ENCODE assay signal across 9 cellular contexts in the genomic region with DNA sequence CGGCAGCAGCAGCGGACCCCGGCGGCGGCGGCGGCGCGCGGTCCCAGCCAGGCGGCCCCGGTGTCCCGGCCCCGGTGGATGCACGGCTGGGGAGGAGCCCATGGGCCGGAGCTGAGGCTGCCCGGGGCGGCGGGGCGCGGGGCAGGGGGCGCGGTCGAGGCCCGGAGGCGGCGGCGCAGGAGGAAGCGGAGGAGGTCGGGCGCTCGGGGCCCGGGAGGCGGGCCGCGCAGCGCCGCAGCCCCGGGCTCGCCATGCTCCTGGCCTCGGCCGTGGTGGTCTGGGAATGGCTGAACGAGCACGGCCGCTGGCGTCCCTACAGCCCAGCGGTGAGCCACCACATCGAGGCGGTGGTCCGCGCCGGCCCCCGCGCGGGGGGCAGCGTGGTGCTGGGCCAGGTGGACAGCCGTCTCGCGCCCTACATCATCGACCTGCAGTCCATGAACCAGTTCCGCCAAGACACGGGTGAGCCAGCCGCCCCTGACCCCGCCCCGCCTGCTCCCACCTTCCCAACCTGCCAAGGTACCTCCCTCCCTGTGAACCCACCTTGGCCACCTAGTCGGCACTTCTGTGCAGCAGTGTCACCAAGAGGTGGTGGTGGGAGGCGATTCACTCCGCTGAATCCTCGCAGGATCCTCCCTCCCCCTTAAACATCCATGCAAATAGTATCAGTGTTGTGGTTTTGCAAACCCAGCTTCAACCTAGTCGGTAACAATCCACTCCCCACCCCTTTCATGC. TPM values are rescaled to one million over a fixed set of nuclear protein-coding genes. Genes with fewer than 3 reads are reported as not detected.
DNase-seq lines count a peak whose midpoint lies in the region; ATAC-seq and TF ChIP-seq lines count a peak whose summit lies in the region.
"Had no signal": no experiment of that assay in that cellular context is flagged by ENCODE, and none has a peak within 500 bp of the region (broad histone marks: within the 10 kb centered on the region; RNA-seq: fewer than 3 reads in every experiment).

No MANE protein-coding gene starts in this region.

- peak; percentile 39 for ATAC-seq in HCT116

- CTCF ChIA-PET in HCT116 (lab: Charles Lee), result interaction anchor here (0.6 to 2.8 kb wide), 24 partner anchors 9 to 648 kb away, joined by 3 to 68 read pairs (median 6); partner anchors contain the start of genes FAM111A, MPEG1 and OR5A1

- no peak overlapping the region for H2AFZ ChIP-seq in HCT116 (ENCODE audit: low read depth, low read length, poor library complexity, severe bottlenecking)

- no peak overlapping the region; the same call in 1 of the 2 replicates for H3K27ac ChIP-seq in HCT116 (ENCODE audit: low read depth, low read length)
- H3K27ac ChIP-seq in ascending aorta, result peak overlapping the region; percentile 1 to 27
- H3K27ac ChIP-seq: 22Rv1 had no signal

- H3K9ac ChIP-seq in HCT116 (ENCODE audit: low read length), result peak overlapping the region; percentile 47

- no peaks in the 10 kb centered on the region for H3K27me3 ChIP-seq in HCT116 (ENCODE audit: insufficient read depth, low read length)
- no peaks in the 10 kb centered on the region for H3K27me3 ChIP-seq in ascending aorta

- RAD21 ChIA-PET in HCT116 (lab: Charles Lee; ENCODE audit: low non-redundant PET in 1 of 2, low total read pairs in 2 of 2, uncharacterized antibody in 2 of 2, unreplicated experiment in 2 of 2), result interaction anchor here (0.8 to 2.3 kb wide), 3 partner anchors 7 to 15 kb away, joined by 3 to 10 read pairs (median 6); no protein-coding TSS in a partner anchor

- BruUV-seq in HCT116 (replicated peaks; lab: Mats Ljungman, UMichigan), result no TSS peak

- intact Hi-C loops in HCT116 (cut with micrococcal nuclease), result no loop called here
- intact Hi-C loops in ascending aorta (cut with DNase I), result loop anchor here (2.0 kb wide), 1 partner anchor 30 kb away; the partner anchor contains the start of gene FAM111A

- no peaks in the 10 kb centered on the region for H3K79me2 ChIP-seq in HCT116 (ENCODE audit: insufficient read depth, low read length)

- TF ChIP-seq POLR2A in HCT116 (IDR thresholded peaks at IDR 0.05; ENCODE audit: borderline replicate concordance, extremely low read depth, insufficient read depth, insufficient read length), result no peak

- H3K9me3 ChIP-seq in HCT116 (ENCODE audit: control insufficient read depth in 1 of 2, insufficient read depth in 1 of 2, low read depth in 1 of 2, low read length in 2 of 2) (no peaks in the 10 kb centered on the region), ascending aorta (no peaks in the 10 kb centered on the region), iPS-18c (ENCODE audit: control insufficient read depth, insufficient read depth, low read length) (peaks cover 2% of the 10 kb centered on the region)

- H4K20me1 ChIP-seq in HCT116 (ENCODE audit: insufficient read depth), result no peaks in the 10 kb centered on the region

- no peaks in the 10 kb centered on the region for H3K36me3 ChIP-seq in HCT116 (ENCODE audit: control insufficient read depth in 1 of 2, insufficient read depth in 2 of 2, low read length in 2 of 2)
- no peaks in the 10 kb centered on the region for H3K36me3 ChIP-seq in ascending aorta

- H3K4me2 ChIP-seq in HCT116 (ENCODE audit: low read length), result peak overlapping the region; percentile 98

- no peak for TF ChIP-seq CTCF in HCT116 (IDR thresholded peaks at IDR 0.05 in 2 of 3, conservative IDR thresholded peaks at IDR 0.05 in 1 of 3; ENCODE audit: borderline replicate concordance in 1 of 3, insufficient read depth in 1 of 3, low read depth in 2 of 3, low read length in 2 of 3)
- TF ChIP-seq CTCF in ascending aorta (IDR thresholded peaks at IDR 0.05), result no peak

- DNase-seq in DMS 273 (lab: John Stamatoyannopoulos, UW; ENCODE audit: unreplicated experiment) (peak; percentile 39), DMS 273 treated with DMSO at 0.1 percent for 48 hours (lab: John Stamatoyannopoulos, UW) (no peak), HCT116 (ENCODE audit: low read depth, low spot score) (no peak), NAMALWA (ENCODE audit: low spot score) (peak; percentile 69), ascending aorta (ENCODE audit: low spot score in 2 of 2) (no peak), AML-193 (lab: John Stamatoyannopoulos, UW) (no peak)
- peak; percentile 21 for DNase-seq in stimulated activated CD4-positive, alpha-beta T cell treated with anti-CD3 and anti-CD28 coated beads, Interleukin-1b, Interleukin-23, amount 100 ng/mL, for 48 hours

- TF ChIP-seq RAD21 in HCT116 (IDR thresholded peaks at IDR 0.05; ENCODE audit: low read depth), result no peak

- H3K4me1 ChIP-seq in HCT116 (ENCODE audit: control insufficient read depth in 1 of 2, insufficient read depth in 2 of 2, low read length in 2 of 2) (peaks cover 14 to 39% of the 10 kb centered on the region in 2 experiments; a peak in 3 of 4 replicates), ascending aorta (peaks cover 0 to 2% of the 10 kb centered on the region in 2 donors)

- H3K4me3 ChIP-seq in HCT116 (replicated peaks in 1 of 2; ENCODE audit: low read depth in 1 of 2, low read length in 2 of 2) (peak overlapping the region; percentile 44 to 59), ascending aorta (peak overlapping the region; percentile 69 to 91), iPS-18c (ENCODE audit: insufficient read depth, low read depth, low read length) (peak overlapping the region; percentile 82)

- POLR2A ChIA-PET in HCT116 (lab: Charles Lee), result interaction anchor here (1.6 kb wide), 1 partner anchor 8 kb away, joined by 4 read pairs; no protein-coding TSS in a partner anchor

- no peaks in the 10 kb centered on the region for H3K9me2 ChIP-seq in HCT116 (ENCODE audit: insufficient read depth)

TF ChIP-seq in HCT116, 20 proteins besides CTCF, POLR2A, EP300 and RAD21 (continues in another document):
- TF ChIP-seq EZH2phosphoT487 (IDR thresholded peaks at IDR 0.05; ENCODE audit: borderline replicate concordance), result no peak
- TF ChIP-seq, protein P1, sequence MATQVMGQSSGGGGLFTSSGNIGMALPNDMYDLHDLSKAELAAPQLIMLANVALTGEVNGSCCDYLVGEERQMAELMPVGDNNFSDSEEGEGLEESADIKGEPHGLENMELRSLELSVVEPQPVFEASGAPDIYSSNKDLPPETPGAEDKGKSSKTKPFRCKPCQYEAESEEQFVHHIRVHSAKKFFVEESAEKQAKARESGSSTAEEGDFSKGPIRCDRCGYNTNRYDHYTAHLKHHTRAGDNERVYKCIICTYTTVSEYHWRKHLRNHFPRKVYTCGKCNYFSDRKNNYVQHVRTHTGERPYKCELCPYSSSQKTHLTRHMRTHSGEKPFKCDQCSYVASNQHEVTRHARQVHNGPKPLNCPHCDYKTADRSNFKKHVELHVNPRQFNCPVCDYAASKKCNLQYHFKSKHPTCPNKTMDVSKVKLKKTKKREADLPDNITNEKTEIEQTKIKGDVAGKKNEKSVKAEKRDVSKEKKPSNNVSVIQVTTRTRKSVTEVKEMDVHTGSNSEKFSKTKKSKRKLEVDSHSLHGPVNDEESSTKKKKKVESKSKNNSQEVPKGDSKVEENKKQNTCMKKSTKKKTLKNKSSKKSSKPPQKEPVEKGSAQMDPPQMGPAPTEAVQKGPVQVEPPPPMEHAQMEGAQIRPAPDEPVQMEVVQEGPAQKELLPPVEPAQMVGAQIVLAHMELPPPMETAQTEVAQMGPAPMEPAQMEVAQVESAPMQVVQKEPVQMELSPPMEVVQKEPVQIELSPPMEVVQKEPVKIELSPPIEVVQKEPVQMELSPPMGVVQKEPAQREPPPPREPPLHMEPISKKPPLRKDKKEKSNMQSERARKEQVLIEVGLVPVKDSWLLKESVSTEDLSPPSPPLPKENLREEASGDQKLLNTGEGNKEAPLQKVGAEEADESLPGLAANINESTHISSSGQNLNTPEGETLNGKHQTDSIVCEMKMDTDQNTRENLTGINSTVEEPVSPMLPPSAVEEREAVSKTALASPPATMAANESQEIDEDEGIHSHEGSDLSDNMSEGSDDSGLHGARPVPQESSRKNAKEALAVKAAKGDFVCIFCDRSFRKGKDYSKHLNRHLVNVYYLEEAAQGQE (IDR thresholded peaks at IDR 0.05; ENCODE audit: low read depth), result no peak
- TF ChIP-seq SIN3A (IDR thresholded peaks at IDR 0.05; ENCODE audit: low read depth), result no peak; the same call in 1 of the 2 replicates
- TF ChIP-seq FOSL1 (IDR thresholded peaks at IDR 0.05; ENCODE audit: low read depth), result no peak
- TF ChIP-seq, protein P2, sequence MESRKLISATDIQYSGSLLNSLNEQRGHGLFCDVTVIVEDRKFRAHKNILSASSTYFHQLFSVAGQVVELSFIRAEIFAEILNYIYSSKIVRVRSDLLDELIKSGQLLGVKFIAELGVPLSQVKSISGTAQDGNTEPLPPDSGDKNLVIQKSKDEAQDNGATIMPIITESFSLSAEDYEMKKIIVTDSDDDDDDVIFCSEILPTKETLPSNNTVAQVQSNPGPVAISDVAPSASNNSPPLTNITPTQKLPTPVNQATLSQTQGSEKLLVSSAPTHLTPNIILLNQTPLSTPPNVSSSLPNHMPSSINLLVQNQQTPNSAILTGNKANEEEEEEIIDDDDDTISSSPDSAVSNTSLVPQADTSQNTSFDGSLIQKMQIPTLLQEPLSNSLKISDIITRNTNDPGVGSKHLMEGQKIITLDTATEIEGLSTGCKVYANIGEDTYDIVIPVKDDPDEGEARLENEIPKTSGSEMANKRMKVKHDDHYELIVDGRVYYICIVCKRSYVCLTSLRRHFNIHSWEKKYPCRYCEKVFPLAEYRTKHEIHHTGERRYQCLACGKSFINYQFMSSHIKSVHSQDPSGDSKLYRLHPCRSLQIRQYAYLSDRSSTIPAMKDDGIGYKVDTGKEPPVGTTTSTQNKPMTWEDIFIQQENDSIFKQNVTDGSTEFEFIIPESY (IDR thresholded peaks at IDR 0.05; ENCODE audit: extremely low read depth, insufficient replicate concordance, low read length), result no peak
- no peak for TF ChIP-seq SRF (IDR thresholded peaks at IDR 0.05; ENCODE audit: low read depth)
- no peak for TF ChIP-seq POLR2AphosphoS5 (IDR thresholded peaks at IDR 0.05; ENCODE audit: low read depth, low read length)
- no peak for TF ChIP-seq ZNF274 (IDR thresholded peaks at IDR 0.05; ENCODE audit: low read depth, low read length)
- no peak for TF ChIP-seq CEBPB (IDR thresholded peaks at IDR 0.05; ENCODE audit: low read depth)
- TF ChIP-seq TCF7L2 (IDR thresholded peaks at IDR 0.05; ENCODE audit: borderline replicate concordance, extremely low read depth, insufficient read depth, insufficient read length), result no peak
- TF ChIP-seq ELF1 (IDR thresholded peaks at IDR 0.05; ENCODE audit: borderline replicate concordance, low read depth), result no peak
- TF ChIP-seq, protein P3, sequence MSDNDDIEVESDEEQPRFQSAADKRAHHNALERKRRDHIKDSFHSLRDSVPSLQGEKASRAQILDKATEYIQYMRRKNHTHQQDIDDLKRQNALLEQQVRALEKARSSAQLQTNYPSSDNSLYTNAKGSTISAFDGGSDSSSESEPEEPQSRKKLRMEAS (IDR thresholded peaks at IDR 0.05), result no peak
- TF ChIP-seq EZH2 (IDR thresholded peaks at IDR 0.05), result no peak

RNA-seq across cellular contexts. Expression of gene DTX4, which starts 0.6 kb away (rescaled TPM):
- total RNA-seq in HCT116 (2021; ENCODE audit: unreplicated experiment) (7.6 TPM), ascending aorta (9.6 TPM)
- polyA plus RNA-seq in HCT116 (2012), result 3.6 and 4.3 TPM in 2 replicates

RNA-seq across cellular contexts. Expression of gene FAM111A, which starts 29.9 kb away (rescaled TPM):
- total RNA-seq in HCT116 (2021; ENCODE audit: unreplicated experiment) (30.3 TPM), ascending aorta (54.3 TPM)
- 9.0 and 13.5 TPM in 2 replicates for polyA plus RNA-seq in HCT116 (2012)

RNA-seq across cellular contexts. Expression of gene MPEG1, which starts 40.2 kb away (rescaled TPM):
- total RNA-seq in HCT116 (2021; ENCODE audit: unreplicated experiment) (0.07 TPM), ascending aorta (14.5 TPM)
- not detected in 2 replicates for polyA plus RNA-seq in HCT116 (2012)

Comparison
In these comparisons a context has a peak if more than half of its experiments do, and no peak if none do; other contexts are left out.
1. DNase-seq: peak in DMS 273 (single experiment), NAMALWA (single experiment) and stimulated activated CD4-positive, alpha-beta T cell treated with anti-CD3 and anti-CD28 coated beads, Interleukin-1b, Interleukin-23, amount 100 ng/mL, for 48 hours (single experiment); none in DMS 273 treated with DMSO at 0.1 percent for 48 hours (single experiment), HCT116 (single experiment), ascending aorta (0 of 2) and AML-193 (0 of 2).
2. RNA of gene MPEG1, which starts 40.2 kb away (total RNA-seq): 14.5 TPM in ascending aorta (single experiment); 0.07 TPM in HCT116 (single experiment); every median in the first group is over 10 times any median in the second.
3. Peak in every context shown above with its lines, with median percentiles within 50 percentile points of each other: H3K4me3 ChIP-seq.